In the genomic region with DNA sequence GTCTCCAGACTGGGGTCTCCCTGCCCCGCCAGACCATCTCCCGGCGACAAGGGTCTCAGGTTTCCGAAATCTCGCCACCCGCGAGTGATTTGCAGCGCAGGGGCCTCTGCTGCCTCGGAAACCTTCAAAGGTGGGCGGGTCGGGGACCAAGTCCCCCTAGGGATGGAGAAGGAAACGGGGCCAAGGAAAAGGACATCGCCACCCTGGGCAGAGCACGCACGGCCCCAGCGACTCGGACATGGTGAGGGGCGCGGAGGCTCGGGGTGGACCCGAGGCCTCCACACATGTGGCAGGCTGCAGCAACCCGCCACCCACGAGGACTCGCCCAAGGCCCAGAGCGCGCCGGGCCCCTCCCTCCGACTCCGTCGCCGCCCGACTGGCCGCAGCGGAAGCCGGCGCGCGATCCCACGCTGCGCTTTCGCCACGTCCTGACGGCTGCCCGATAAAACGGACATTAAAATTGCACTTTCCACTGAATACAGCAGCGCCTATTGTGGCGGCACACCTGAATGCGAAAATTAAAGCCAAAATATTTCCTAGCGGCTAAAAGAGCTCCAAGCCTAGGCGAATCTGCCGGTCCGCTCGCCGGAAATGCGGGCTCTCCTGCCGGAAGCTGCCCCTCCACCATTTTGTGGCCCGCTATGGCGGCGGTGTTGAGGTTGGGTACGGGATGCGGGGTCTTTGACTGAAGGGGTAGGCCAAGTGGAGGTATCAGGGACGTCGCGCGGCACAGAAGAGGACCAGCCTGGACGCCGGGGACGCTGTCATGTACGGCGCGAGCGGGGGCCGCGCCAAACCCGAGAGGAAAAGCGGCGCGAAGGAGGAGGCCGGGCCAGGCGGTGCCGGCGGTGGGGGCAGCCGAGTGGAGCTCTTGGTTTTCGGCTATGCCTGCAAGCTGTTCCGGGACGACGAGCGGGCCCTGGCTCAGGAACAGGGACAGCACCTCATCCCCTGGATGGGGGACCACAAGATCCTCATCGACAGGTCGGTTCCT, we compare ENCODE assay signal across 1 cellular context.
TF ChIP-seq lines count a peak whose summit lies in the region.

A gene (plus strand): TSS at position 627 of the 994 bp plus-strand sequence. CDS start 140 bp downstream, at position 767.

TF ChIP-seq in HepG2, 621 proteins besides CTCF, POLR2A, EP300 and RAD21 (continued from another document and continues in another):
- TF ChIP-seq FLYWCH1 (CRISPR knock-in tag; IDR thresholded peaks at IDR 0.05) (0 out of 2 replicates have a peak, but pooled peaks have one; percentile 40), CEBPB (IDR thresholded peaks at IDR 0.05; ENCODE audit: borderline replicate concordance, low read depth, low read length) (no peak), ZNF496 (CRISPR knock-in tag; IDR thresholded peaks at IDR 0.05; ENCODE audit: insufficient replicate concordance) (no peak), ZNF530 (CRISPR knock-in tag; IDR thresholded peaks at IDR 0.05; ENCODE audit: low read depth) (peak; percentile 15; the same call in 1 of the 2 replicates), FOXJ3 (CRISPR knock-in tag; IDR thresholded peaks at IDR 0.05; ENCODE audit: borderline replicate concordance) (no peak), BORCS8-MEF2B (CRISPR knock-in tag; IDR thresholded peaks at IDR 0.05) (peak; percentile 94), KLF16 (CRISPR knock-in tag; IDR thresholded peaks at IDR 0.05) (peak in 1 of 2 experiments; percentile 77; a peak in 1 of 4 replicates), CEBPG (CRISPR knock-in tag; IDR thresholded peaks at IDR 0.05) (no peak), SMARCC2 (IDR thresholded peaks at IDR 0.05) (no peak), ZNF709 (CRISPR knock-in tag; IDR thresholded peaks at IDR 0.05) (peak; percentile 17; the same call in 1 of the 2 replicates), ZNF75D (CRISPR knock-in tag; IDR thresholded peaks at IDR 0.05; ENCODE audit: borderline replicate concordance) (0 out of 2 replicates have a peak, but pooled peaks have one; percentile 26), ZMYM4 (CRISPR knock-in tag; IDR thresholded peaks at IDR 0.05) (peak; percentile 42; the same call in 1 of the 2 replicates), MYNN (CRISPR knock-in tag; IDR thresholded peaks at IDR 0.05; ENCODE audit: low read depth) (0 out of 2 replicates have a peak, but pooled peaks have one; percentile 64), ZFP36 (IDR thresholded peaks at IDR 0.05; ENCODE audit: borderline replicate concordance, low read depth, low read length, partially characterized antibody) (no peak), STAT5B (CRISPR knock-in tag; IDR thresholded peaks at IDR 0.05) (no peak), ZNF337 (CRISPR knock-in tag; IDR thresholded peaks at IDR 0.05; ENCODE audit: borderline replicate concordance, low read depth) (peak; percentile 81; the same call in 1 of the 2 replicates), KAT2B (IDR thresholded peaks at IDR 0.05; ENCODE audit: borderline replicate concordance, low read depth, low read length) (no peak), ZNF292 (CRISPR knock-in tag; IDR thresholded peaks at IDR 0.05; ENCODE audit: borderline replicate concordance, low read depth) (0 out of 2 replicates have a peak, but pooled peaks have one; percentile 21), ZFP36L1 (CRISPR knock-in tag; IDR thresholded peaks at IDR 0.05) (no peak), ZKSCAN5 (CRISPR knock-in tag; IDR thresholded peaks at IDR 0.05) (no peak), TBX2 (CRISPR knock-in tag; IDR thresholded peaks at IDR 0.05; ENCODE audit: borderline replicate concordance) (peak; percentile 66), ZNF557 (CRISPR knock-in tag; IDR thresholded peaks at IDR 0.05) (no peak; the same call in 1 of the 2 replicates), TEAD3 (CRISPR knock-in tag; optimal IDR thresholded peaks at IDR 0.05; ENCODE audit: borderline replicate concordance) (peak; percentile 12)
- TF ChIP-seq, protein P1, sequence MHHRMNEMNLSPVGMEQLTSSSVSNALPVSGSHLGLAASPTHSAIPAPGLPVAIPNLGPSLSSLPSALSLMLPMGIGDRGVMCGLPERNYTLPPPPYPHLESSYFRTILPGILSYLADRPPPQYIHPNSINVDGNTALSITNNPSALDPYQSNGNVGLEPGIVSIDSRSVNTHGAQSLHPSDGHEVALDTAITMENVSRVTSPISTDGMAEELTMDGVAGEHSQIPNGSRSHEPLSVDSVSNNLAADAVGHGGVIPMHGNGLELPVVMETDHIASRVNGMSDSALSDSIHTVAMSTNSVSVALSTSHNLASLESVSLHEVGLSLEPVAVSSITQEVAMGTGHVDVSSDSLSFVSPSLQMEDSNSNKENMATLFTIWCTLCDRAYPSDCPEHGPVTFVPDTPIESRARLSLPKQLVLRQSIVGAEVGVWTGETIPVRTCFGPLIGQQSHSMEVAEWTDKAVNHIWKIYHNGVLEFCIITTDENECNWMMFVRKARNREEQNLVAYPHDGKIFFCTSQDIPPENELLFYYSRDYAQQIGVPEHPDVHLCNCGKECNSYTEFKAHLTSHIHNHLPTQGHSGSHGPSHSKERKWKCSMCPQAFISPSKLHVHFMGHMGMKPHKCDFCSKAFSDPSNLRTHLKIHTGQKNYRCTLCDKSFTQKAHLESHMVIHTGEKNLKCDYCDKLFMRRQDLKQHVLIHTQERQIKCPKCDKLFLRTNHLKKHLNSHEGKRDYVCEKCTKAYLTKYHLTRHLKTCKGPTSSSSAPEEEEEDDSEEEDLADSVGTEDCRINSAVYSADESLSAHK (CRISPR knock-in tag; IDR thresholded peaks at IDR 0.05; ENCODE audit: borderline replicate concordance): no peak
- TF ChIP-seq, protein P2, sequence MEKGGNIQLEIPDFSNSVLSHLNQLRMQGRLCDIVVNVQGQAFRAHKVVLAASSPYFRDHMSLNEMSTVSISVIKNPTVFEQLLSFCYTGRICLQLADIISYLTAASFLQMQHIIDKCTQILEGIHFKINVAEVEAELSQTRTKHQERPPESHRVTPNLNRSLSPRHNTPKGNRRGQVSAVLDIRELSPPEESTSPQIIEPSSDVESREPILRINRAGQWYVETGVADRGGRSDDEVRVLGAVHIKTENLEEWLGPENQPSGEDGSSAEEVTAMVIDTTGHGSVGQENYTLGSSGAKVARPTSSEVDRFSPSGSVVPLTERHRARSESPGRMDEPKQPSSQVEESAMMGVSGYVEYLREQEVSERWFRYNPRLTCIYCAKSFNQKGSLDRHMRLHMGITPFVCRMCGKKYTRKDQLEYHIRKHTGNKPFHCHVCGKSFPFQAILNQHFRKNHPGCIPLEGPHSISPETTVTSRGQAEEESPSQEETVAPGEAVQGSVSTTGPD (CRISPR knock-in tag; IDR thresholded peaks at IDR 0.05): peak; percentile 48; the same call in 1 of the 2 replicates
- TF ChIP-seq, protein P3, sequence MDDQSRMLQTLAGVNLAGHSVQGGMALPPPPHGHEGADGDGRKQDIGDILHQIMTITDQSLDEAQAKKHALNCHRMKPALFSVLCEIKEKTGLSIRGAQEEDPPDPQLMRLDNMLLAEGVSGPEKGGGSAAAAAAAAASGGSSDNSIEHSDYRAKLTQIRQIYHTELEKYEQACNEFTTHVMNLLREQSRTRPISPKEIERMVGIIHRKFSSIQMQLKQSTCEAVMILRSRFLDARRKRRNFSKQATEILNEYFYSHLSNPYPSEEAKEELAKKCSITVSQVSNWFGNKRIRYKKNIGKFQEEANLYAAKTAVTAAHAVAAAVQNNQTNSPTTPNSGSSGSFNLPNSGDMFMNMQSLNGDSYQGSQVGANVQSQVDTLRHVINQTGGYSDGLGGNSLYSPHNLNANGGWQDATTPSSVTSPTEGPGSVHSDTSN (CRISPR knock-in tag; IDR thresholded peaks at IDR 0.05; ENCODE audit: borderline replicate concordance): no peak
- TF ChIP-seq, protein P4, sequence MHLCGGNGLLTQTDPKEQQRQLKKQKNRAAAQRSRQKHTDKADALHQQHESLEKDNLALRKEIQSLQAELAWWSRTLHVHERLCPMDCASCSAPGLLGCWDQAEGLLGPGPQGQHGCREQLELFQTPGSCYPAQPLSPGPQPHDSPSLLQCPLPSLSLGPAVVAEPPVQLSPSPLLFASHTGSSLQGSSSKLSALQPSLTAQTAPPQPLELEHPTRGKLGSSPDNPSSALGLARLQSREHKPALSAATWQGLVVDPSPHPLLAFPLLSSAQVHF (CRISPR knock-in tag; IDR thresholded peaks at IDR 0.05): no peak
- TF ChIP-seq, protein P5, sequence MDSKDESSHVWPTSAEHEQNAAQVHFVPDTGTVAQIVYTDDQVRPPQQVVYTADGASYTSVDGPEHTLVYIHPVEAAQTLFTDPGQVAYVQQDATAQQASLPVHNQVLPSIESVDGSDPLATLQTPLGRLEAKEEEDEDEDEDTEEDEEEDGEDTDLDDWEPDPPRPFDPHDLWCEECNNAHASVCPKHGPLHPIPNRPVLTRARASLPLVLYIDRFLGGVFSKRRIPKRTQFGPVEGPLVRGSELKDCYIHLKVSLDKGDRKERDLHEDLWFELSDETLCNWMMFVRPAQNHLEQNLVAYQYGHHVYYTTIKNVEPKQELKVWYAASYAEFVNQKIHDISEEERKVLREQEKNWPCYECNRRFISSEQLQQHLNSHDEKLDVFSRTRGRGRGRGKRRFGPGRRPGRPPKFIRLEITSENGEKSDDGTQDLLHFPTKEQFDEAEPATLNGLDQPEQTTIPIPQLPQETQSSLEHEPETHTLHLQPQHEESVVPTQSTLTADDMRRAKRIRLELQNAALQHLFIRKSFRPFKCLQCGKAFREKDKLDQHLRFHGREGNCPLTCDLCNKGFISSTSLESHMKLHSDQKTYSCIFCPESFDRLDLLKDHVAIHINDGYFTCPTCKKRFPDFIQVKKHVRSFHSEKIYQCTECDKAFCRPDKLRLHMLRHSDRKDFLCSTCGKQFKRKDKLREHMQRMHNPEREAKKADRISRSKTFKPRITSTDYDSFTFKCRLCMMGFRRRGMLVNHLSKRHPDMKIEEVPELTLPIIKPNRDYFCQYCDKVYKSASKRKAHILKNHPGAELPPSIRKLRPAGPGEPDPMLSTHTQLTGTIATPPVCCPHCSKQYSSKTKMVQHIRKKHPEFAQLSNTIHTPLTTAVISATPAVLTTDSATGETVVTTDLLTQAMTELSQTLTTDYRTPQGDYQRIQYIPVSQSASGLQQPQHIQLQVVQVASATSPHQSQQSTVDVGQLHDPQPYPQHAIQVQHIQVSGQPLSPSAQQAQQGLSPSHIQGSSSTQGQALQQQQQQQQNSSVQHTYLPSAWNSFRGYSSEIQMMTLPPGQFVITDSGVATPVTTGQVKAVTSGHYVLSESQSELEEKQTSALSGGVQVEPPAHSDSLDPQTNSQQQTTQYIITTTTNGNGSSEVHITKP (CRISPR knock-in tag; IDR thresholded peaks at IDR 0.05; ENCODE audit: low read depth): no peak
- TF ChIP-seq, protein P6, sequence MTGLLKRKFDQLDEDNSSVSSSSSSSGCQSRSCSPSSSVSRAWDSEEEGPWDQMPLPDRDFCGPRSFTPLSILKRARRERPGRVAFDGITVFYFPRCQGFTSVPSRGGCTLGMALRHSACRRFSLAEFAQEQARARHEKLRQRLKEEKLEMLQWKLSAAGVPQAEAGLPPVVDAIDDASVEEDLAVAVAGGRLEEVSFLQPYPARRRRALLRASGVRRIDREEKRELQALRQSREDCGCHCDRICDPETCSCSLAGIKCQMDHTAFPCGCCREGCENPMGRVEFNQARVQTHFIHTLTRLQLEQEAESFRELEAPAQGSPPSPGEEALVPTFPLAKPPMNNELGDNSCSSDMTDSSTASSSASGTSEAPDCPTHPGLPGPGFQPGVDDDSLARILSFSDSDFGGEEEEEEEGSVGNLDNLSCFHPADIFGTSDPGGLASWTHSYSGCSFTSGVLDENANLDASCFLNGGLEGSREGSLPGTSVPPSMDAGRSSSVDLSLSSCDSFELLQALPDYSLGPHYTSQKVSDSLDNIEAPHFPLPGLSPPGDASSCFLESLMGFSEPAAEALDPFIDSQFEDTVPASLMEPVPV (CRISPR knock-in tag; IDR thresholded peaks at IDR 0.05): peak; percentile 89; the same call in 1 of the 2 replicates
- TF ChIP-seq, protein P7, sequence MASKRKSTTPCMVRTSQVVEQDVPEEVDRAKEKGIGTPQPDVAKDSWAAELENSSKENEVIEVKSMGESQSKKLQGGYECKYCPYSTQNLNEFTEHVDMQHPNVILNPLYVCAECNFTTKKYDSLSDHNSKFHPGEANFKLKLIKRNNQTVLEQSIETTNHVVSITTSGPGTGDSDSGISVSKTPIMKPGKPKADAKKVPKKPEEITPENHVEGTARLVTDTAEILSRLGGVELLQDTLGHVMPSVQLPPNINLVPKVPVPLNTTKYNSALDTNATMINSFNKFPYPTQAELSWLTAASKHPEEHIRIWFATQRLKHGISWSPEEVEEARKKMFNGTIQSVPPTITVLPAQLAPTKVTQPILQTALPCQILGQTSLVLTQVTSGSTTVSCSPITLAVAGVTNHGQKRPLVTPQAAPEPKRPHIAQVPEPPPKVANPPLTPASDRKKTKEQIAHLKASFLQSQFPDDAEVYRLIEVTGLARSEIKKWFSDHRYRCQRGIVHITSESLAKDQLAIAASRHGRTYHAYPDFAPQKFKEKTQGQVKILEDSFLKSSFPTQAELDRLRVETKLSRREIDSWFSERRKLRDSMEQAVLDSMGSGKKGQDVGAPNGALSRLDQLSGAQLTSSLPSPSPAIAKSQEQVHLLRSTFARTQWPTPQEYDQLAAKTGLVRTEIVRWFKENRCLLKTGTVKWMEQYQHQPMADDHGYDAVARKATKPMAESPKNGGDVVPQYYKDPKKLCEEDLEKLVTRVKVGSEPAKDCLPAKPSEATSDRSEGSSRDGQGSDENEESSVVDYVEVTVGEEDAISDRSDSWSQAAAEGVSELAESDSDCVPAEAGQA (IDR thresholded peaks at IDR 0.05; ENCODE audit: low read depth): peak; percentile 65
- TF ChIP-seq, protein P7 (CRISPR knock-in tag; IDR thresholded peaks at IDR 0.05; ENCODE audit: borderline replicate concordance): peak; percentile 90; the same call in 1 of the 2 replicates
- TF ChIP-seq, protein P8, sequence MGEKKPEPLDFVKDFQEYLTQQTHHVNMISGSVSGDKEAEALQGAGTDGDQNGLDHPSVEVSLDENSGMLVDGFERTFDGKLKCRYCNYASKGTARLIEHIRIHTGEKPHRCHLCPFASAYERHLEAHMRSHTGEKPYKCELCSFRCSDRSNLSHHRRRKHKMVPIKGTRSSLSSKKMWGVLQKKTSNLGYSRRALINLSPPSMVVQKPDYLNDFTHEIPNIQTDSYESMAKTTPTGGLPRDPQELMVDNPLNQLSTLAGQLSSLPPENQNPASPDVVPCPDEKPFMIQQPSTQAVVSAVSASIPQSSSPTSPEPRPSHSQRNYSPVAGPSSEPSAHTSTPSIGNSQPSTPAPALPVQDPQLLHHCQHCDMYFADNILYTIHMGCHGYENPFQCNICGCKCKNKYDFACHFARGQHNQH (CRISPR knock-in tag; IDR thresholded peaks at IDR 0.05): peak; percentile 74; the same call in 1 of the 2 replicates
